ENCODE assay signal across 9 cellular contexts in the genomic region with DNA sequence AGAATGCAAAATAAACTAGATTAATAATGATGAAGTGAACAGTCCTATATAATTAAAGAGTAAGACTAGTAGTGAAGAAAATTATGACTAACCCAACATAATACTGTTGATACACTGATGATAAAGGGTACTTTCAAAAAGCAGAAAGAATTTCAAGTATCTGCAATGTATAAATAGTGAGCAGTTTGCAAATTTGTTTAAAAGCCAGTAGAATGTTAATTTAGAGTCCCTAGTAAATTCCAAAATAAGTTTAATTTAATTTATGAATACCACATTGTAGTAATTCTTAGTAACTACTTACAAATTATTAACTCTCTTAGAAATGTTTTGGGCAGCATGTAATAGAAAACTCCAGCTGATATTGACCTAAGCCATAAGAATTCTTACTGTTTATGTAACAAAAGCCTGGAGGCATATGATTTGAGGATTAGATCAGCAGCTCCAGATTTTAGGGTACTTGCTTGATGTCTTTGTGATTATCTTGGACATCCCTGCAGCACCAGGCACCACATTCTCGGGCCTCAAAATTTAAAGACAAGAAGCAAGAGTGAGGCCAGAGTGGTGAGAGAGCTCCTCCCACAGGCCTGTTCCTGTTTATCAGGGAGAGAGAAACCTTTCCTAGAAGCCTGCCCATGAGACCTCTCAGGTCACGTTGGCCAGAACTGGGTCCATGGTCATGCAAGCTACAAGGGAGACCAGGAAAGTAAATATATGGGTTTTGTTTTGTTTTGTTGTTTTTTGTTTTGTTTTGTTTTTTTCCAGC.
DNase-seq lines count a peak whose midpoint lies in the region; ATAC-seq, FAIRE-seq and TF ChIP-seq lines count a peak whose summit lies in the region.
"Had no signal": no experiment of that assay in that cellular context is flagged by ENCODE, and none has a peak within 500 bp of the region (broad histone marks: within the 10 kb centered on the region; RNA-seq: fewer than 3 reads in every experiment).

No MANE protein-coding gene starts in this region.

- intact Hi-C loops in A673 (cut with micrococcal nuclease; ENCODE audit: unreplicated experiment) = loop anchor here (1.0 to 5.0 kb wide), 8 partner anchors 167 to 937 kb away; partner anchors contain the start of gene DIAPH3
- intact Hi-C loops in kidney (cut with DNase I) = no loop called here
- intact Hi-C loops in left ventricle myocardium superior (cut with micrococcal nuclease) = no loop called here

- CTCF ChIA-PET in A673 (lab: Charles Lee) = interaction anchor here (0.5 to 1.7 kb wide), 7 partner anchors 34 to 787 kb away, joined by 3 to 25 read pairs (median 3); no protein-coding TSS in a partner anchor

- H3K27ac ChIP-seq in A673 (ENCODE audit: low read depth, low read length, poor library complexity, severe bottlenecking) (peak overlapping the region; percentile 91), kidney (ENCODE audit: low read depth in 2 of 2, low read length in 2 of 2) (no peak overlapping the region)
- H3K27ac ChIP-seq: dorsolateral prefrontal cortex had no signal

- no peak for TF ChIP-seq POLR2A in GM12892 (IDR thresholded peaks at IDR 0.05; ENCODE audit: low read depth, low read length)

- H3K27me3 ChIP-seq in A673 (replicated peaks; ENCODE audit: insufficient read depth, low read depth, low read length, poor library complexity) = no peaks in the 10 kb centered on the region

- TF ChIP-seq CTCF in A673 (conservative IDR thresholded peaks at IDR 0.05; ENCODE audit: low read depth, low read length) (peak; percentile 84), GM12865 (IDR thresholded peaks at IDR 0.05; ENCODE audit: insufficient read depth, low read depth, low read length, missing control alignments) (peak; percentile 51), kidney (IDR thresholded peaks at IDR 0.05; ENCODE audit: borderline replicate concordance, extremely low read depth, insufficient read depth) (peak; percentile 60)

- H3K36me3 ChIP-seq in A673 (ENCODE audit: insufficient read depth, low read length, poor library complexity, severe bottlenecking) = peaks cover 8% of the 10 kb centered on the region
- H3K36me3 ChIP-seq in kidney (ENCODE audit: control insufficient read depth in 1 of 2, insufficient read depth in 2 of 2, low read length in 2 of 2) = no peaks in the 10 kb centered on the region

- H3K9me3 ChIP-seq in A673 (ENCODE audit: low read depth, low read length, poor library complexity, severe bottlenecking) = peaks cover 9% of the 10 kb centered on the region
- H3K9me3 ChIP-seq in kidney (ENCODE audit: control insufficient read depth in 1 of 2, low read length in 2 of 2) = no peaks in the 10 kb centered on the region

- H3K4me1 ChIP-seq in A673 (ENCODE audit: insufficient read depth, low read length, poor library complexity, severe bottlenecking) (peaks cover 58% of the 10 kb centered on the region), kidney (ENCODE audit: control insufficient read depth in 1 of 2, insufficient read depth in 1 of 2, low read depth in 1 of 2, low read length in 2 of 2) (peaks cover 5 to 10% of the 10 kb centered on the region in 2 donors)

- DNase-seq in A673 (ENCODE audit: low spot score) (peak; percentile 93), GM12865 (ENCODE audit: low read depth) (peak; percentile 61), NCI-H146 (lab: John Stamatoyannopoulos, UW) (peak; percentile 87), UCSD-AML1 (lab: John Stamatoyannopoulos, UW; ENCODE audit: unreplicated experiment) (peak; percentile 46), kidney (no peak), GM12892 (ENCODE audit: insufficient read length) (no peak), left ventricle myocardium superior (no peak)

- POLR2A ChIA-PET in A673 (lab: Charles Lee; ENCODE audit: low non-redundant PET) = interaction anchor here (0.6 to 1.3 kb wide), 3 partner anchors 229 to 381 kb away, joined by 3 to 11 read pairs (median 3); no protein-coding TSS in a partner anchor

- H3K9ac ChIP-seq in kidney (ENCODE audit: low read length in 2 of 2) = no peak overlapping the region

- no peak overlapping the region for H3K4me3 ChIP-seq in A673 (ENCODE audit: low read depth, low read length, poor library complexity, severe bottlenecking)
- H3K4me3 ChIP-seq in GM12865 (ENCODE audit: low read depth, low read length) = no peak overlapping the region
- no peak overlapping the region for H3K4me3 ChIP-seq in kidney (ENCODE audit: low read length in 2 of 2)
- H3K4me3 ChIP-seq: dorsolateral prefrontal cortex had no signal

- BruUV-seq in A673 (replicated peaks; lab: Mats Ljungman, UMichigan) = TSS peak; percentile 19

- ATAC-seq in HG02678 (IDR thresholded peaks at IDR 0.05; ENCODE audit: unreplicated experiment) (peak; percentile 54), left ventricle myocardium superior (no peak)

- FAIRE-seq in kidney (lab: Jason Lieb, UNC) (no peak), GM12892 (lab: Jason Lieb, UNC) (no peak)

Comparison
In these comparisons a context has a peak if more than half of its experiments do, and no peak if none do; other contexts are left out.
1. DNase-seq: peak in A673 (single experiment), GM12865 (single experiment), NCI-H146 (single experiment) and UCSD-AML1 (single experiment); none in kidney (single experiment), GM12892 (single experiment) and left ventricle myocardium superior (single experiment).
2. Peak in every context shown above with its lines, with median percentiles within 50 percentile points of each other: CTCF ChIP-seq.